ENCODE assay signal across 25 cellular contexts in the genomic region with DNA sequence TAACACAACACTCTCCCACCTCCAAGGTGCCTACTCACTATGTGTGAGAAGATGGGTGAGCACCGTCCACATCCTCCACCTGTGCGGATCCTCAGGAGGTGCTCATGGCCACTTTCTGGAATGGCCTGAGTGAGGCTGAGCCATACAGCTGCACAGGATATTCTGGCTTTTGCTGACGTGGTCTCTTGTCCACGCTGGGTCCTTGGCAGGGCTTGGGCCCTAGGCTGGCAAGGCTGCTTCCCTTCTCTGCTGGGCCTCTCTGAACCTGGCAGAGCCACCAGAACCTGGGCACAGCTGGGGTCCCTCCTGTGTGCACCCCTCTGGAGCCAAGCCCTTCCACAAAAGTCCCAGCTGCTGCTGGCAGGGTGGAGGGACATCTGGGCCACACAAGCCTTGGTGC. TPM values are rescaled to one million over a fixed set of nuclear protein-coding genes. Genes with fewer than 3 reads are reported as not detected.
A peak's percentile ranks its signal among the peaks of the same experiment; 100 is the strongest.
DNase-seq lines count a peak whose midpoint lies in the region; ATAC-seq and TF ChIP-seq lines count a peak whose summit lies in the region.
"Had no signal": no experiment of that assay in that cellular context is flagged by ENCODE, and none has a peak within 500 bp of the region (broad histone marks: within the 10 kb centered on the region; RNA-seq: fewer than 3 reads in every experiment).

No MANE protein-coding gene starts in this region.

- no peak for TF ChIP-seq CTCF in activated CD8-positive, alpha-beta T cell treated with anti-CD3 and anti-CD28 coated beads for 36 hours (IDR thresholded peaks at IDR 0.05)
- no peak for TF ChIP-seq CTCF in BE2C (IDR thresholded peaks at IDR 0.05; ENCODE audit: low read depth, low read length)

- no peaks in the 10 kb centered on the region for H3K27me3 ChIP-seq in BE2C
- no peaks in the 10 kb centered on the region for H3K27me3 ChIP-seq in naive thymus-derived CD4-positive, alpha-beta T cell (ENCODE audit: control insufficient read depth in 2 of 2, insufficient read depth in 2 of 2, low read length in 2 of 2)

- H3K4me3 ChIP-seq in BE2C (ENCODE audit: low read depth, low read length) = no peak overlapping the region
- H3K4me3 ChIP-seq in naive thymus-derived CD4-positive, alpha-beta T cell (ENCODE audit: low read length) = no peak overlapping the region
- H3K4me3 ChIP-seq: HAP-1, K562 had no signal

- DNase-seq in activated CD8-positive, alpha-beta T cell treated with anti-CD3 and anti-CD28 coated beads, Interleukin-2, amount 10 ng/mL, durations not matched to agents 7 days and 5 days = no peak
- no peak for DNase-seq in activated CD8-positive, alpha-beta T cell treated with anti-CD3 and anti-CD28 coated beads for 36 hours
- DNase-seq in BE2C (peak; percentile 4), T-helper 17 cell (no peak), NCI-H345 treated with DMSO at 0.1 percent for 48 hours (lab: John Stamatoyannopoulos, UW; ENCODE audit: unreplicated experiment) (no peak)
- no peak for DNase-seq in naive thymus-derived CD4-positive, alpha-beta T cell
- DNase-seq: 8988T; AML-193; COR-L47; DMS79; MM.1S; NCI-H1092; NCI-H1436 treated with DMSO at 0.1 percent for 48 hours; NCI-H1930; NCI-H2227 treated with DMSO at 0.1 percent for 48 hours; NCI-H524; NK-92 treated with Interleukin-12 subunit alpha and Interleukin-12 subunit beta, amount 100 ng/mL, for 24 hours had no signal

- H3K9me3 Mint-ChIP-seq in activated CD8-positive, alpha-beta T cell treated with anti-CD3 and anti-CD28 coated beads, Interleukin-2, amount 10 ng/mL, durations not matched to agents 7 days and 5 days (ENCODE audit: insufficient read depth) = peaks cover 4% of the 10 kb centered on the region
- H3K9me3 Mint-ChIP-seq in activated CD8-positive, alpha-beta T cell treated with anti-CD3 and anti-CD28 coated beads for 36 hours = peaks cover 18% of the 10 kb centered on the region
- H3K9me3 Mint-ChIP-seq in naive thymus-derived CD4-positive, alpha-beta T cell = peaks cover 0 to 12% (median 7%) of the 10 kb centered on the region in 11 donors

- peak overlapping the region; percentile 63 for H3K27ac Mint-ChIP-seq in activated CD8-positive, alpha-beta T cell treated with anti-CD3 and anti-CD28 coated beads, Interleukin-2, amount 10 ng/mL, durations not matched to agents 7 days and 5 days
- no peak overlapping the region for H3K27ac Mint-ChIP-seq in activated CD8-positive, alpha-beta T cell treated with anti-CD3 and anti-CD28 coated beads for 36 hours
- peak overlapping the region; percentile 54 for H3K27ac Mint-ChIP-seq in T-helper 17 cell
- H3K27ac Mint-ChIP-seq in naive thymus-derived CD4-positive, alpha-beta T cell = peak overlapping the region in 7 of 9 donors; percentile 14 to 95 (median 86)

- no peaks in the 10 kb centered on the region for H3K9me3 ChIP-seq in BE2C
- H3K9me3 ChIP-seq in T-helper 17 cell (ENCODE audit: control insufficient read depth, low read length, poor library complexity, severe bottlenecking) = no peaks in the 10 kb centered on the region
- H3K9me3 ChIP-seq in naive thymus-derived CD4-positive, alpha-beta T cell (ENCODE audit: control insufficient read depth in 2 of 3, low read length in 3 of 3) = peaks cover 0 to 7% (median 7%) of the 10 kb centered on the region in 3 experiments
- H3K9me3 ChIP-seq: HAP-1 had no signal

- H3K27ac ChIP-seq in naive thymus-derived CD4-positive, alpha-beta T cell (ENCODE audit: low read depth, low read length) = no peak overlapping the region
- H3K27ac ChIP-seq: C4-2B, HL-60 had no signal

- POLR2A ChIA-PET in activated CD8-positive, alpha-beta T cell treated with anti-CD3 and anti-CD28 coated beads, Interleukin-2, amount 10 ng/mL, durations not matched to agents 7 days and 5 days (lab: Charles Lee) = interaction anchor here (2.4 kb wide), 1 partner anchor 13 kb away, joined by 6 read pairs; no protein-coding TSS in a partner anchor
- POLR2A ChIA-PET in activated CD8-positive, alpha-beta T cell treated with anti-CD3 and anti-CD28 coated beads for 36 hours (lab: Charles Lee) = interaction anchor here (0.8 to 3.3 kb wide), 3 partner anchors 13 to 57 kb away, joined by 3 to 14 read pairs (median 5); partner anchors contain the start of gene IER5L
- POLR2A ChIA-PET in naive thymus-derived CD4-positive, alpha-beta T cell (lab: Charles Lee) = interaction anchor here (1.0 to 7.3 kb wide), 3 partner anchors 27 to 59 kb away, joined by 3 to 119 read pairs (median 58); partner anchors contain the start of gene IER5L

- H3K27me3 Mint-ChIP-seq in activated CD8-positive, alpha-beta T cell treated with anti-CD3 and anti-CD28 coated beads, Interleukin-2, amount 10 ng/mL, durations not matched to agents 7 days and 5 days (ENCODE audit: low read depth) = no peaks in the 10 kb centered on the region
- H3K27me3 Mint-ChIP-seq in activated CD8-positive, alpha-beta T cell treated with anti-CD3 and anti-CD28 coated beads for 36 hours = no peaks in the 10 kb centered on the region
- no peaks in the 10 kb centered on the region for H3K27me3 Mint-ChIP-seq in T-helper 17 cell
- H3K27me3 Mint-ChIP-seq in naive thymus-derived CD4-positive, alpha-beta T cell = no peaks in the 10 kb centered on the region

- no peaks in the 10 kb centered on the region for H3K36me3 ChIP-seq in BE2C
- H3K36me3 ChIP-seq in naive thymus-derived CD4-positive, alpha-beta T cell (ENCODE audit: control insufficient read depth in 2 of 3, insufficient read depth in 3 of 3, low read length in 3 of 3) = no peaks in the 10 kb centered on the region
- H3K36me3 ChIP-seq: HAP-1 had no signal

- H3K4me3 Mint-ChIP-seq in activated CD8-positive, alpha-beta T cell treated with anti-CD3 and anti-CD28 coated beads, Interleukin-2, amount 10 ng/mL, durations not matched to agents 7 days and 5 days = no peak overlapping the region
- H3K4me3 Mint-ChIP-seq in activated CD8-positive, alpha-beta T cell treated with anti-CD3 and anti-CD28 coated beads for 36 hours = no peak overlapping the region
- H3K4me3 Mint-ChIP-seq in T-helper 17 cell = no peak overlapping the region
- peak overlapping the region in 2 of 10 donors; percentile 23 to 54 for H3K4me3 Mint-ChIP-seq in naive thymus-derived CD4-positive, alpha-beta T cell

- peaks cover 2% of the 10 kb centered on the region for H3K36me3 Mint-ChIP-seq in activated CD8-positive, alpha-beta T cell treated with anti-CD3 and anti-CD28 coated beads, Interleukin-2, amount 10 ng/mL, durations not matched to agents 7 days and 5 days (ENCODE audit: low read depth)
- H3K36me3 Mint-ChIP-seq in activated CD8-positive, alpha-beta T cell treated with anti-CD3 and anti-CD28 coated beads for 36 hours (ENCODE audit: low read depth) = no peaks in the 10 kb centered on the region
- H3K36me3 Mint-ChIP-seq in T-helper 17 cell (ENCODE audit: low read depth) = peaks cover 5% of the 10 kb centered on the region
- peaks cover 0 to 11% (median 3%) of the 10 kb centered on the region in 5 donors for H3K36me3 Mint-ChIP-seq in naive thymus-derived CD4-positive, alpha-beta T cell

- H3K4me1 ChIP-seq in BE2C = no peaks in the 10 kb centered on the region; the same call in 1 of the 2 replicates
- H3K4me1 ChIP-seq in naive thymus-derived CD4-positive, alpha-beta T cell (ENCODE audit: control insufficient read depth in 2 of 2, insufficient read depth in 2 of 2, low read length in 2 of 2) = peaks cover 35 to 36% of the 10 kb centered on the region in 2 donors
- H3K4me1 ChIP-seq: HAP-1 had no signal

- H3K4me1 Mint-ChIP-seq in activated CD8-positive, alpha-beta T cell treated with anti-CD3 and anti-CD28 coated beads, Interleukin-2, amount 10 ng/mL, durations not matched to agents 7 days and 5 days (ENCODE audit: low read depth) = peaks cover 50% of the 10 kb centered on the region
- H3K4me1 Mint-ChIP-seq in activated CD8-positive, alpha-beta T cell treated with anti-CD3 and anti-CD28 coated beads for 36 hours (ENCODE audit: low read depth) = peaks cover 63% of the 10 kb centered on the region
- peaks cover 28% of the 10 kb centered on the region for H3K4me1 Mint-ChIP-seq in T-helper 17 cell
- peaks cover 28 to 63% (median 56%) of the 10 kb centered on the region in 7 donors for H3K4me1 Mint-ChIP-seq in naive thymus-derived CD4-positive, alpha-beta T cell

- no peak for ATAC-seq in activated CD8-positive, alpha-beta T cell treated with anti-CD3 and anti-CD28 coated beads, Interleukin-2, amount 10 ng/mL, durations not matched to agents 7 days and 5 days
- no peak for ATAC-seq in activated CD8-positive, alpha-beta T cell treated with anti-CD3 and anti-CD28 coated beads for 36 hours
- ATAC-seq in T-helper 17 cell (no peak), GM19463 (IDR thresholded peaks at IDR 0.05; ENCODE audit: unreplicated experiment) (no peak), GM21381 (IDR thresholded peaks at IDR 0.05; ENCODE audit: unreplicated experiment) (no peak)
- ATAC-seq in naive thymus-derived CD4-positive, alpha-beta T cell = no peak
- ATAC-seq: HepG2, K562, SK-N-SH treated with all-trans-retinoic acid at 6 μM for 48 hours had no signal

- CTCF ChIA-PET in activated CD8-positive, alpha-beta T cell treated with anti-CD3 and anti-CD28 coated beads, Interleukin-2, amount 10 ng/mL, durations not matched to agents 7 days and 5 days (lab: Charles Lee) = no interaction called here
- CTCF ChIA-PET in activated CD8-positive, alpha-beta T cell treated with anti-CD3 and anti-CD28 coated beads for 36 hours (lab: Charles Lee) = interaction anchor here (0.9 to 4.7 kb wide), 2 partner anchors 60 to 103 kb away, joined by 3 to 19 read pairs; no protein-coding TSS in a partner anchor
- CTCF ChIA-PET in naive thymus-derived CD4-positive, alpha-beta T cell (lab: Charles Lee) = no interaction called here

- intact Hi-C loops in activated CD8-positive, alpha-beta T cell treated with anti-CD3 and anti-CD28 coated beads for 36 hours (cut with micrococcal nuclease) = no loop called here
- intact Hi-C loops in naive thymus-derived CD4-positive, alpha-beta T cell (cut with micrococcal nuclease) = no loop called here

RNA-seq across cellular contexts. Expression of gene IER5L, which starts 56.4 kb away (rescaled TPM):
- 1 to 10 TPM; 6.0 to 6.1 TPM for total RNA-seq in activated CD8-positive, alpha-beta T cell treated with anti-CD3 and anti-CD28 coated beads, Interleukin-2, amount 10 ng/mL, durations not matched to agents 7 days and 5 days
- total RNA-seq in activated CD8-positive, alpha-beta T cell treated with anti-CD3 and anti-CD28 coated beads for 36 hours = 1 to 10 TPM; 3.7 to 4.1 TPM
- polyA plus RNA-seq in BE2C (2012; ENCODE audit: insufficient read depth, insufficient read length, low read depth) = 38.6 TPM
- total RNA-seq in T-helper 17 cell = 1 to 10 TPM; 2.4 to 3.1 TPM
- 1 to 10 TPM; 3.4 to 6.8 (median 3.8) TPM for total RNA-seq in naive thymus-derived CD4-positive, alpha-beta T cell
- under 1 TPM in 1 of 2 donors, not detected in 1; 0.08 TPM for polyA plus RNA-seq in naive thymus-derived CD4-positive, alpha-beta T cell
